In genomic region chr3:191290311-191291025, GRCh38 we compare ENCODE assay signal across 1 cellular context.
TF ChIP-seq lines count a peak whose summit lies in the region.

No MANE protein-coding gene starts in this region.

TF ChIP-seq in GM23338, 12 proteins besides CTCF, POLR2A, EP300 and RAD21 (continued from another document):
- TF ChIP-seq REST (IDR thresholded peaks at IDR 0.05; ENCODE audit: unreplicated experiment) (no peak), ZNF114 (CRISPR knock-in tag; IDR thresholded peaks at IDR 0.05) (no peak), NANOG (IDR thresholded peaks at IDR 0.05; ENCODE audit: borderline replicate concordance) (no peak), POLR2AphosphoS5 (IDR thresholded peaks at IDR 0.05; ENCODE audit: low read depth) (no peak), EZH2phosphoT487 (IDR thresholded peaks at IDR 0.05; ENCODE audit: unreplicated experiment) (no peak), STAT1 (IDR thresholded peaks at IDR 0.05; ENCODE audit: unreplicated experiment) (no peak)
